ENCODE assay signal across 12 cellular contexts in genomic region chr6:7171119-7171518, GRCh38.
DNase-seq lines count a peak whose midpoint lies in the region; ATAC-seq and TF ChIP-seq lines count a peak whose summit lies in the region.
"Had no signal": no experiment of that assay in that cellular context is flagged by ENCODE, and none has a peak within 500 bp of the region (broad histone marks: within the 10 kb centered on the region; RNA-seq: fewer than 3 reads in every experiment).

No MANE protein-coding gene starts in this region.

- WGBS in body of pancreas, 2 donors: 45% methylated on average over 10 of the region's 10 CpGs

- TF ChIP-seq POLR2A in body of pancreas (IDR thresholded peaks at IDR 0.05): no peak

- ATAC-seq in CD4-positive, CD25-positive, alpha-beta regulatory T cell (ENCODE audit: low read depth in 2 of 2): no peak
- ATAC-seq in HG02678 (IDR thresholded peaks at IDR 0.05; ENCODE audit: unreplicated experiment) (peak; percentile 40), body of pancreas (peak; percentile 71), esophagus mucosa (no peak), GM21737 (IDR thresholded peaks at IDR 0.05; ENCODE audit: unreplicated experiment) (no peak)
- no peak for ATAC-seq in naive thymus-derived CD4-positive, alpha-beta T cell

- intact Hi-C loops in body of pancreas (cut with DNase I): no loop called here
- intact Hi-C loops in naive thymus-derived CD4-positive, alpha-beta T cell (cut with micrococcal nuclease): no loop called here

- H3K4me3 ChIP-seq in CD4-positive, CD25-positive, alpha-beta regulatory T cell (ENCODE audit: low read depth, low read length): no peak overlapping the region
- no peak overlapping the region for H3K4me3 ChIP-seq in body of pancreas
- no peak overlapping the region for H3K4me3 ChIP-seq in naive thymus-derived CD4-positive, alpha-beta T cell (ENCODE audit: low read length)
- H3K4me3 ChIP-seq: SJSA1 had no signal

- H3K4me3 Mint-ChIP-seq in CD4-positive, CD25-positive, alpha-beta regulatory T cell: no peak overlapping the region
- H3K4me3 Mint-ChIP-seq in naive thymus-derived CD4-positive, alpha-beta T cell: peak overlapping the region in 1 of 10 donors; percentile 68

- peaks cover 3% of the 10 kb centered on the region for H3K36me3 Mint-ChIP-seq in CD4-positive, CD25-positive, alpha-beta regulatory T cell
- peaks cover 0 to 4% (median 0%) of the 10 kb centered on the region in 5 donors for H3K36me3 Mint-ChIP-seq in naive thymus-derived CD4-positive, alpha-beta T cell

- peaks cover 2% of the 10 kb centered on the region for H3K36me3 ChIP-seq in CD4-positive, CD25-positive, alpha-beta regulatory T cell (ENCODE audit: control insufficient read depth, insufficient read depth, low read length)
- H3K36me3 ChIP-seq in body of pancreas (replicated peaks in 1 of 2; ENCODE audit: insufficient read depth in 1 of 2, low read depth in 2 of 2): no peaks in the 10 kb centered on the region
- H3K36me3 ChIP-seq in naive thymus-derived CD4-positive, alpha-beta T cell (ENCODE audit: control insufficient read depth in 2 of 3, insufficient read depth in 3 of 3, low read length in 3 of 3): no peaks in the 10 kb centered on the region
- H3K36me3 ChIP-seq: SJSA1 had no signal

- H3K27ac ChIP-seq in CD4-positive, CD25-positive, alpha-beta regulatory T cell (ENCODE audit: insufficient read depth, low read length, poor library complexity, severe bottlenecking): no peak overlapping the region
- peak overlapping the region; percentile 46 to 76 (median 60) for H3K27ac ChIP-seq in body of pancreas
- no peak overlapping the region for H3K27ac ChIP-seq in naive thymus-derived CD4-positive, alpha-beta T cell (ENCODE audit: low read depth, low read length)
- H3K27ac ChIP-seq: SJSA1 had no signal

- H3K27me3 Mint-ChIP-seq in CD4-positive, CD25-positive, alpha-beta regulatory T cell: no peaks in the 10 kb centered on the region
- H3K27me3 Mint-ChIP-seq in naive thymus-derived CD4-positive, alpha-beta T cell: no peaks in the 10 kb centered on the region

- peaks cover 8 to 51% (median 24%) of the 10 kb centered on the region in 4 donors for H3K4me1 Mint-ChIP-seq in CD4-positive, CD25-positive, alpha-beta regulatory T cell
- H3K4me1 Mint-ChIP-seq in naive thymus-derived CD4-positive, alpha-beta T cell: peaks cover 9 to 63% (median 49%) of the 10 kb centered on the region in 7 donors

- H3K4me1 ChIP-seq in CD4-positive, CD25-positive, alpha-beta regulatory T cell (ENCODE audit: control insufficient read depth, insufficient read depth, low read length, poor library complexity, severe bottlenecking): no peaks in the 10 kb centered on the region
- H3K4me1 ChIP-seq in body of pancreas: peaks cover 70% of the 10 kb centered on the region
- peaks cover 0 to 10% of the 10 kb centered on the region in 2 donors for H3K4me1 ChIP-seq in naive thymus-derived CD4-positive, alpha-beta T cell (ENCODE audit: control insufficient read depth in 2 of 2, insufficient read depth in 2 of 2, low read length in 2 of 2)

- CTCF ChIA-PET in naive thymus-derived CD4-positive, alpha-beta T cell (lab: Charles Lee): no interaction called here

- peak overlapping the region in 2 of 3 donors; percentile 16 to 84 for H3K27ac Mint-ChIP-seq in CD4-positive, CD25-positive, alpha-beta regulatory T cell
- peak overlapping the region in 5 of 9 donors; percentile 3 to 51 (median 19) for H3K27ac Mint-ChIP-seq in naive thymus-derived CD4-positive, alpha-beta T cell

- H3K27me3 ChIP-seq in CD4-positive, CD25-positive, alpha-beta regulatory T cell (ENCODE audit: control insufficient read depth, insufficient read depth, low read length): no peaks in the 10 kb centered on the region
- no peaks in the 10 kb centered on the region for H3K27me3 ChIP-seq in body of pancreas
- H3K27me3 ChIP-seq in naive thymus-derived CD4-positive, alpha-beta T cell (ENCODE audit: control insufficient read depth in 2 of 2, insufficient read depth in 2 of 2, low read length in 2 of 2): no peaks in the 10 kb centered on the region
- H3K27me3 ChIP-seq: SJSA1 had no signal

- H3K9me3 Mint-ChIP-seq in CD4-positive, CD25-positive, alpha-beta regulatory T cell: no peaks in the 10 kb centered on the region
- H3K9me3 Mint-ChIP-seq in naive thymus-derived CD4-positive, alpha-beta T cell: no peaks in the 10 kb centered on the region

- POLR2A ChIA-PET in naive thymus-derived CD4-positive, alpha-beta T cell (lab: Charles Lee): interaction anchor here (1.0 kb wide), 1 partner anchor 26 kb away, joined by 3 read pairs; no protein-coding TSS in a partner anchor

- no peak for DNase-seq in CD4-positive, CD25-positive, alpha-beta regulatory T cell
- DNase-seq in body of pancreas (peak; percentile 62 to 82 (median 78)), NK-92 (lab: John Stamatoyannopoulos, UW; ENCODE audit: unreplicated experiment) (no peak), NCI-H2081 treated with DMSO at 0.1 percent for 48 hours (lab: John Stamatoyannopoulos, UW) (no peak)
- no peak for DNase-seq in naive thymus-derived CD4-positive, alpha-beta T cell
- DNase-seq: activated CD8-positive, alpha-beta memory T cell treated with anti-CD3 and anti-CD28 coated beads, Interleukin-2, amount 50 U/mL, for 48 hours; effector CD4-positive, alpha-beta T cell; occipital lobe had no signal

- TF ChIP-seq CTCF in body of pancreas (IDR thresholded peaks at IDR 0.05): no peak

- no peaks in the 10 kb centered on the region for H3K9me3 ChIP-seq in CD4-positive, CD25-positive, alpha-beta regulatory T cell (ENCODE audit: control insufficient read depth in 2 of 2, low read length in 2 of 2)
- no peaks in the 10 kb centered on the region for H3K9me3 ChIP-seq in body of pancreas
- no peaks in the 10 kb centered on the region for H3K9me3 ChIP-seq in naive thymus-derived CD4-positive, alpha-beta T cell (ENCODE audit: control insufficient read depth in 2 of 3, low read length in 3 of 3)
- H3K9me3 ChIP-seq: SJSA1 had no signal

Comparison
In these comparisons a context has a peak if more than half of its experiments do, and no peak if none do; other contexts are left out.
1. ATAC-seq: peak in HG02678 (single experiment) and body of pancreas (single experiment); none in CD4-positive, CD25-positive, alpha-beta regulatory T cell (0 of 2), naive thymus-derived CD4-positive, alpha-beta T cell (single experiment), esophagus mucosa (single experiment) and GM21737 (single experiment).
2. DNase-seq: peak in body of pancreas (4 of 4); none in CD4-positive, CD25-positive, alpha-beta regulatory T cell (0 of 3), naive thymus-derived CD4-positive, alpha-beta T cell (0 of 9), NK-92 (single experiment) and NCI-H2081 treated with DMSO at 0.1 percent for 48 hours (single experiment).
3. H3K27ac ChIP-seq: peak in body of pancreas (4 of 4); none in CD4-positive, CD25-positive, alpha-beta regulatory T cell (single experiment) and naive thymus-derived CD4-positive, alpha-beta T cell (single experiment).